Comparison of ENCODE assay signal across 1 cellular context in the genomic region with DNA sequence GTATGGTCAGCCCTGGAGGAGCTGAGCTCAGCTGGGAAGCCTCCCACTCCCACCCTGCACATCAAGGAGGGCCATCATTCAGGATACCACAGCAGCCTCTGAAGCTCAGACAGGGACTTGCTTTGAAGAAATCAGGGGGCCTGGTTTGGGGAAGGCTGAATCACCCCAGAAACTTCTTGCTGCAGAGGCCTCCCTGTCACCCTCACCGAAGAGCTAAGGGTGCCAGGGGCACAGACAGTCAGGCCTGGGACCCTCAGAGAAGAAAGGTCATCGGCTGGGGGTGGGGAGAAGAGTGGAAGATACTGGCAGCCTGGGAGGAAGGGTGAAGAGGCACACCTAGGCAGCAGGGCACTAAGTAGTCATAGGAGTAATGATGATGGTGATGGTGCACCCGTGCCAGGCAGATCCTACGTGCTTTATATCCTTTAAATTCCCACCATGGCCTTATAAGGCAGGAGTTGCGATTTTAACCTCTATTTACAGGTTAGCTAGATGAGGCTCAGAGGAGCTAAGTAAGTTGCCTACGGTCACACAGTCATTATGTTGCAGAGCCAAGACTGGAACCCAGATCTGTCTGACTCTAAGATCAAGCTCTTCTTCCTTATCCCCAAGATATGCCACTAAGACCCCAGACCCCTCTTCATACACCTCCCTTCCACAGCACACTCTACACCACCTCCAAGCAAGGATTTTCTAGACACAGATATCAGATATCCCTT.
TF ChIP-seq lines count a peak whose summit lies in the region.

No MANE protein-coding gene starts in this region.

TF ChIP-seq in GM12878, 131 proteins besides CTCF, POLR2A, EP300 and RAD21 (continued from another document):
- TF ChIP-seq E2F4 (IDR thresholded peaks at IDR 0.05; ENCODE audit: low read depth, low read length) (no peak), FOXM1 (IDR thresholded peaks at IDR 0.05; ENCODE audit: low read depth, low read length) (no peak), BACH1 (IDR thresholded peaks at IDR 0.05; ENCODE audit: borderline replicate concordance) (no peak), ZNF217 (IDR thresholded peaks at IDR 0.05) (no peak)
